ENCODE assay signal across 8 cellular contexts in the genomic region with DNA sequence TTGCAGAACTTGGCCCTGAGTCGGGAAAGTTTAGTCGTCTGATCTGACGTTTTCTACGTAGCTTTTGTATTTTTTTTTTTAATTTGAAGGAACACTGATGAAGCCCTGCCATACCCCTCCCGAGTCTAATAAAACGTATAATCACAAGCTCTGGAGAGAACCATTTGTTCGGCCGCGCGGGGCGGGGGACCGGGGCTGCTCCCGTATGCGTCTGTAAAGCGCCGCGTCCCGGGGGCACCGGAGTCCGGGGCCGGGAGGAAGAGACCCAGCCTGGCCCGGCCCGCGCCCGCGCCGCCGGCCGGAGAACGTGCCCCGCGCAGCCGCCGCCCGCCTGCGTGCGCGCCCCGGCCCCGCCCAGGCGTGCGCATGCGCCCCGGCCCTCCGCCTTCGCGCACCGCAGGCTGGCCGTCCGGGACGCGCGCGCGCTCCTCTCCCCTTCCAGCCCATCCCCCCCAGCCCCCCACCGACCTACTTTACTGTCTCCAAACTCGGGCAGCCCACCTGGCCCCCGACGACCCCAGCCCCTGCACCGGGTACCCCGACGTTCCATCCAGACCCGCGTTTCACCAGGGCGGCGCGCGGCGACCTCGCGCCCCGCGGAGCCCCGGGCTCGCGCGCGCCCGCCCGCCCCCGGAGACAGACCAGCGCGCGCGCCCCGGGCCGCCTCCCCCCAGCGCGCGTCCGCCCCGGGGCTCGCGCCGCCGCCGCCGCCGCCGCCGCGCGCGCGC. TPM values are rescaled to one million over a fixed set of nuclear protein-coding genes. Genes with fewer than 3 reads are reported as not detected.
A peak's percentile ranks its signal among the peaks of the same experiment; 100 is the strongest.
DNase-seq lines count a peak whose midpoint lies in the region; ATAC-seq, FAIRE-seq and TF ChIP-seq lines count a peak whose summit lies in the region.

No MANE protein-coding gene starts in this region.

- H2AFZ ChIP-seq in HepG2 (ENCODE audit: low read length) = no peak overlapping the region

- H3K4me3 Mint-ChIP-seq in activated CD4-positive, alpha-beta T cell treated with anti-CD3 and anti-CD28 coated beads, Interleukin-2, amount 10 ng/mL, durations not matched to agents 7 days and 5 days = peak overlapping the region; percentile 93
- peak overlapping the region; percentile 95 for H3K4me3 Mint-ChIP-seq in dendritic cell treated with granulocyte-macrophage colony-stimulating factor and Interleukin-4, amounts not matched to agents 40 ng/mL and 50 ng/mL, for 4 days

- peaks cover 20% of the 10 kb centered on the region for H3K4me1 ChIP-seq in HepG2 (ENCODE audit: insufficient read depth, low read length)

- no peaks in the 10 kb centered on the region for H3K27me3 ChIP-seq in HepG2 (ENCODE audit: control insufficient read depth in 1 of 2, insufficient read depth in 2 of 2, low read length in 2 of 2)

- no peaks in the 10 kb centered on the region for H3K9me3 ChIP-seq in HepG2 (ENCODE audit: low read length)

- in situ Hi-C loops in HepG2 (cut with HindIII; ENCODE audit: extremely low pct_ligation_motif_present, low pct_unique_long_range_greater_than_20kb) = no loop called here

- no peak for FAIRE-seq in HepG2 (lab: Jason Lieb, UNC)

- H3K79me2 ChIP-seq in HepG2 (ENCODE audit: insufficient read depth, low read length) = peaks cover 18% of the 10 kb centered on the region

- no TSS peak for BruUV-seq in HepG2 (replicated peaks; lab: Mats Ljungman, UMichigan)

- no peaks in the 10 kb centered on the region for H3K9me3 Mint-ChIP-seq in activated CD4-positive, alpha-beta T cell treated with anti-CD3 and anti-CD28 coated beads, Interleukin-2, amount 10 ng/mL, durations not matched to agents 7 days and 5 days
- no peaks in the 10 kb centered on the region for H3K9me3 Mint-ChIP-seq in dendritic cell treated with granulocyte-macrophage colony-stimulating factor and Interleukin-4, amounts not matched to agents 40 ng/mL and 50 ng/mL, for 4 days

- TF ChIP-seq EP300 in HepG2 (IDR thresholded peaks at IDR 0.05; ENCODE audit: low read depth in 2 of 2, low read length in 2 of 2) (no peak), HepG2 (CRISPR knock-in tag; IDR thresholded peaks at IDR 0.05; ENCODE audit: borderline replicate concordance) (no peak)

- intact Hi-C loops in dendritic cell treated with granulocyte-macrophage colony-stimulating factor and Interleukin-4, amounts not matched to agents 40 ng/mL and 50 ng/mL, for 4 days (cut with micrococcal nuclease) = loop anchor here (5.0 to 10.0 kb wide), 3 partner anchors 53 to 116 kb away; partner anchors contain the start of genes FFAR1 and FXYD5
- intact Hi-C loops in HepG2 (cut with micrococcal nuclease; ENCODE audit: unreplicated experiment) = loop anchor here (5.0 kb wide), 1 partner anchor 189 kb away; no protein-coding TSS in a partner anchor

- H3K4me2 ChIP-seq in HepG2 (ENCODE audit: low read depth, low read length) = peak overlapping the region; percentile 68

- POLR2A ChIA-PET in activated CD4-positive, alpha-beta T cell treated with anti-CD3 and anti-CD28 coated beads, Interleukin-2, amount 10 ng/mL, durations not matched to agents 7 days and 5 days (lab: Charles Lee) = no interaction called here
- POLR2A ChIA-PET in HepG2 (lab: Yijun Ruan, JAX) = interaction anchor here (0.6 to 1.2 kb wide), 2 partner anchors 41 to 434 kb away, joined by 3 read pairs; no protein-coding TSS in a partner anchor

- DNase-seq in NCI-H1694 treated with DMSO at 0.1 percent for 48 hours (lab: John Stamatoyannopoulos, UW) (peak; percentile 36), NCI-H1694 (lab: John Stamatoyannopoulos, UW) (no peak), NCI-H446 (lab: John Stamatoyannopoulos, UW) (peak; percentile 57 to 74), HepG2 (ENCODE audit: low spot score) (no peak)
- peak; percentile 65 for DNase-seq in activated CD4-positive, alpha-beta T cell treated with anti-CD3 and anti-CD28 coated beads, Interleukin-2, amount 10 ng/mL, durations not matched to agents 7 days and 5 days
- DNase-seq in stimulated activated CD4-positive, alpha-beta T cell treated with anti-CD3 and anti-CD28 coated beads, Interleukin-4, amount 100 ng/mL, for 1 hour = peak; percentile 74

- H3K4me3 ChIP-seq in HepG2 (replicated peaks in 1 of 3; ENCODE audit: insufficient read depth in 1 of 3, low read depth in 2 of 3, low read length in 3 of 3) = peak overlapping the region; percentile 76 to 97 (median 79)

- no peaks in the 10 kb centered on the region for H4K20me1 ChIP-seq in HepG2 (ENCODE audit: insufficient read depth, low read length)

- no peak; a peak in 3 of 4 replicates for TF ChIP-seq POLR2A in HepG2 (IDR thresholded peaks at IDR 0.05; ENCODE audit: insufficient read depth in 1 of 2, low read depth in 2 of 2, low read length in 2 of 2)

- CTCF ChIA-PET in activated CD4-positive, alpha-beta T cell treated with anti-CD3 and anti-CD28 coated beads, Interleukin-2, amount 10 ng/mL, durations not matched to agents 7 days and 5 days (lab: Charles Lee) = interaction anchor here (0.5 to 1.0 kb wide), 2 partner anchors 34 to 341 kb away, joined by 3 read pairs; no protein-coding TSS in a partner anchor
- CTCF ChIA-PET in HepG2 (lab: Yijun Ruan, JAX; ENCODE audit: low intra/inter-chr PET ratio, low total read pairs) = no interaction called here

- ATAC-seq in HG02981 (IDR thresholded peaks at IDR 0.05; ENCODE audit: unreplicated experiment) (peak; percentile 43), HepG2 (peak; percentile 39)

- H3K36me3 ChIP-seq in HepG2 (replicated peaks in 1 of 2; ENCODE audit: control insufficient read depth in 1 of 2, insufficient read depth in 2 of 2, low read length in 2 of 2) = peaks cover 17 to 45% of the 10 kb centered on the region in 2 experiments

- H3K27me3 Mint-ChIP-seq in activated CD4-positive, alpha-beta T cell treated with anti-CD3 and anti-CD28 coated beads, Interleukin-2, amount 10 ng/mL, durations not matched to agents 7 days and 5 days = no peaks in the 10 kb centered on the region
- peaks cover 4% of the 10 kb centered on the region for H3K27me3 Mint-ChIP-seq in dendritic cell treated with granulocyte-macrophage colony-stimulating factor and Interleukin-4, amounts not matched to agents 40 ng/mL and 50 ng/mL, for 4 days

- H3K4me1 Mint-ChIP-seq in activated CD4-positive, alpha-beta T cell treated with anti-CD3 and anti-CD28 coated beads, Interleukin-2, amount 10 ng/mL, durations not matched to agents 7 days and 5 days = peaks cover 44% of the 10 kb centered on the region
- peaks cover 64% of the 10 kb centered on the region for H3K4me1 Mint-ChIP-seq in dendritic cell treated with granulocyte-macrophage colony-stimulating factor and Interleukin-4, amounts not matched to agents 40 ng/mL and 50 ng/mL, for 4 days (ENCODE audit: low read depth)

- TF ChIP-seq CTCF in HepG2 (CRISPR knock-in tag; IDR thresholded peaks at IDR 0.05) = no peak

- peak overlapping the region; percentile 79 for H3K9ac ChIP-seq in HepG2 (ENCODE audit: insufficient read depth, low read depth, low read length)

- H3K27ac Mint-ChIP-seq in activated CD4-positive, alpha-beta T cell treated with anti-CD3 and anti-CD28 coated beads, Interleukin-2, amount 10 ng/mL, durations not matched to agents 7 days and 5 days = peak overlapping the region; percentile 96
- peak overlapping the region; percentile 96 for H3K27ac Mint-ChIP-seq in dendritic cell treated with granulocyte-macrophage colony-stimulating factor and Interleukin-4, amounts not matched to agents 40 ng/mL and 50 ng/mL, for 4 days

- no peak for TF ChIP-seq RAD21 in HepG2 (CRISPR knock-in tag; IDR thresholded peaks at IDR 0.05)

- peak overlapping the region; percentile 76 for H3K27ac ChIP-seq in HepG2 (ENCODE audit: extremely low read length, insufficient read depth, low read length)

- WGBS in HepG2 (ENCODE audit: low lambda C conversion rate) = 1% methylated on average over 49 of the region's 105 CpGs

- H3K36me3 Mint-ChIP-seq in activated CD4-positive, alpha-beta T cell treated with anti-CD3 and anti-CD28 coated beads, Interleukin-2, amount 10 ng/mL, durations not matched to agents 7 days and 5 days (ENCODE audit: low read depth) = peaks cover 36% of the 10 kb centered on the region
- peaks cover 62% of the 10 kb centered on the region for H3K36me3 Mint-ChIP-seq in dendritic cell treated with granulocyte-macrophage colony-stimulating factor and Interleukin-4, amounts not matched to agents 40 ng/mL and 50 ng/mL, for 4 days (ENCODE audit: low read depth)

RNA-seq across cellular contexts. Expression of gene USF2, which starts 0.8 kb away (rescaled TPM):
- 100 to 1,000 TPM; 150 to 162 TPM for total RNA-seq in activated CD4-positive, alpha-beta T cell treated with anti-CD3 and anti-CD28 coated beads, Interleukin-2, amount 10 ng/mL, durations not matched to agents 7 days and 5 days
- 44.8 and 54.9 TPM in 2 replicates for total RNA-seq in HepG2 (2016; rRNA removed; fragmentation: Illumina TruSeq; extraction: Trizol)
- 85.6 and 90.7 TPM in 2 replicates for total RNA-seq in HepG2 (2016; cell fraction: cytosol; rRNA removed; fragmentation: Illumina TruSeq; extraction: Trizol; ENCODE audit: low read depth)
- total RNA-seq in HepG2 (2016; cell fraction: insoluble cytoplasmic fraction; rRNA removed; fragmentation: Illumina TruSeq; extraction: Trizol) = 38.6 and 58.5 TPM in 2 replicates
- total RNA-seq in HepG2 (2016; cell fraction: membrane; rRNA removed; fragmentation: Illumina TruSeq; extraction: Trizol) = 116 and 121 TPM in 2 replicates
- 31.0 and 31.5 TPM in 2 replicates for total RNA-seq in HepG2 (2016; cell fraction: nucleus; rRNA removed; fragmentation: Illumina TruSeq; extraction: Trizol)
- polyA plus RNA-seq in HepG2 (2011; rRNA removed) = 94.9 and 106 TPM in 2 replicates
- 72.5 and 101 TPM in 2 replicates for polyA plus RNA-seq in HepG2 (2011; cell fraction: cytosol; rRNA removed)
- 179 and 216 TPM in 2 replicates for polyA plus RNA-seq in HepG2 (2011; cell fraction: nucleus; rRNA removed)
- 59.3 and 80.8 TPM in 2 replicates for polyA plus RNA-seq in HepG2 (2012)
- 180 and 204 TPM in 2 replicates for polyA plus RNA-seq in HepG2 (2016; cell fraction: cytosol; fragmentation: Illumina TruSeq; extraction: Trizol; ENCODE audit: low read depth)
- polyA plus RNA-seq in HepG2 (2016; cell fraction: insoluble cytoplasmic fraction; fragmentation: Illumina TruSeq; extraction: Trizol; ENCODE audit: low read depth) = 76.3 and 81.0 TPM in 2 replicates
- 201 and 210 TPM in 2 replicates for polyA plus RNA-seq in HepG2 (2016; cell fraction: membrane; fragmentation: Illumina TruSeq; extraction: Trizol; ENCODE audit: low read depth)
- polyA plus RNA-seq in HepG2 (2016; cell fraction: nucleus; fragmentation: Illumina TruSeq; extraction: Trizol; ENCODE audit: insufficient read depth, low read depth) = 122 and 131 TPM in 2 replicates
- 64.5 and 74.9 TPM in 2 replicates for polyA minus RNA-seq in HepG2 (2011; rRNA and poly(A)+ RNA removed; ENCODE audit: low replicate concordance)
- polyA minus RNA-seq in HepG2 (2011; cell fraction: cytosol; rRNA and poly(A)+ RNA removed) = 28.8 and 32.4 TPM in 2 replicates
- 29.3 and 33.5 TPM in 2 replicates for polyA minus RNA-seq in HepG2 (2011; cell fraction: nucleus; rRNA and poly(A)+ RNA removed)

RNA-seq across cellular contexts. Expression of gene HAMP, which starts 14.3 kb away (rescaled TPM):
- 1 to 10 TPM in 1 of 2 experiments, under 1 TPM in 1; 0.92 to 1.2 TPM for total RNA-seq in activated CD4-positive, alpha-beta T cell treated with anti-CD3 and anti-CD28 coated beads, Interleukin-2, amount 10 ng/mL, durations not matched to agents 7 days and 5 days
- total RNA-seq in HepG2 (2016; rRNA removed; fragmentation: Illumina TruSeq; extraction: Trizol) = 25.7 and 47.6 TPM in 2 replicates
- 25.4 and 32.6 TPM in 2 replicates for total RNA-seq in HepG2 (2016; cell fraction: cytosol; rRNA removed; fragmentation: Illumina TruSeq; extraction: Trizol; ENCODE audit: low read depth)
- 29.6 and 46.4 TPM in 2 replicates for total RNA-seq in HepG2 (2016; cell fraction: insoluble cytoplasmic fraction; rRNA removed; fragmentation: Illumina TruSeq; extraction: Trizol)
- 20.2 and 24.3 TPM in 2 replicates for total RNA-seq in HepG2 (2016; cell fraction: membrane; rRNA removed; fragmentation: Illumina TruSeq; extraction: Trizol)
- 34.1 and 40.9 TPM in 2 replicates for total RNA-seq in HepG2 (2016; cell fraction: nucleus; rRNA removed; fragmentation: Illumina TruSeq; extraction: Trizol)
- polyA plus RNA-seq in HepG2 (2011; rRNA removed) = 36.1 and 73.0 TPM in 2 replicates
- 15.0 and 69.5 TPM in 2 replicates for polyA plus RNA-seq in HepG2 (2011; cell fraction: cytosol; rRNA removed)
- polyA plus RNA-seq in HepG2 (2011; cell fraction: nucleus; rRNA removed) = 13.2 and 42.5 TPM in 2 replicates
- 6.0 and 30.6 TPM in 2 replicates for polyA plus RNA-seq in HepG2 (2012)
- polyA plus RNA-seq in HepG2 (2016; cell fraction: cytosol; fragmentation: Illumina TruSeq; extraction: Trizol; ENCODE audit: low read depth) = 29.7 and 32.2 TPM in 2 replicates
- polyA plus RNA-seq in HepG2 (2016; cell fraction: insoluble cytoplasmic fraction; fragmentation: Illumina TruSeq; extraction: Trizol; ENCODE audit: low read depth) = 44.0 and 52.6 TPM in 2 replicates
- polyA plus RNA-seq in HepG2 (2016; cell fraction: membrane; fragmentation: Illumina TruSeq; extraction: Trizol; ENCODE audit: low read depth) = 28.8 and 30.2 TPM in 2 replicates
- 111 and 114 TPM in 2 replicates for polyA plus RNA-seq in HepG2 (2016; cell fraction: nucleus; fragmentation: Illumina TruSeq; extraction: Trizol; ENCODE audit: insufficient read depth, low read depth)
- polyA minus RNA-seq in HepG2 (2011; rRNA and poly(A)+ RNA removed; ENCODE audit: low replicate concordance) = 150 TPM in 1 of 2 replicates, not detected in the other
- 10.9 and 30.2 TPM in 2 replicates for polyA minus RNA-seq in HepG2 (2011; cell fraction: cytosol; rRNA and poly(A)+ RNA removed)
- polyA minus RNA-seq in HepG2 (2011; cell fraction: nucleus; rRNA and poly(A)+ RNA removed) = 9.2 and 18.0 TPM in 2 replicates

RNA-seq across cellular contexts. Expression of gene LSR, which starts 19.2 kb away (rescaled TPM):
- 1 to 10 TPM; 3.5 to 3.6 TPM for total RNA-seq in activated CD4-positive, alpha-beta T cell treated with anti-CD3 and anti-CD28 coated beads, Interleukin-2, amount 10 ng/mL, durations not matched to agents 7 days and 5 days
- total RNA-seq in HepG2 (2016; rRNA removed; fragmentation: Illumina TruSeq; extraction: Trizol) = 14.2 and 29.2 TPM in 2 replicates
- total RNA-seq in HepG2 (2016; cell fraction: cytosol; rRNA removed; fragmentation: Illumina TruSeq; extraction: Trizol; ENCODE audit: low read depth) = 8.7 and 9.3 TPM in 2 replicates
- total RNA-seq in HepG2 (2016; cell fraction: insoluble cytoplasmic fraction; rRNA removed; fragmentation: Illumina TruSeq; extraction: Trizol) = 15.3 and 31.4 TPM in 2 replicates
- 15.2 and 21.9 TPM in 2 replicates for total RNA-seq in HepG2 (2016; cell fraction: membrane; rRNA removed; fragmentation: Illumina TruSeq; extraction: Trizol)
- total RNA-seq in HepG2 (2016; cell fraction: nucleus; rRNA removed; fragmentation: Illumina TruSeq; extraction: Trizol) = 43.9 and 48.2 TPM in 2 replicates
- polyA plus RNA-seq in HepG2 (2011; rRNA removed) = 79.2 and 111 TPM in 2 replicates
- polyA plus RNA-seq in HepG2 (2011; cell fraction: cytosol; rRNA removed) = 44.4 and 71.0 TPM in 2 replicates
- 93.8 and 94.9 TPM in 2 replicates for polyA plus RNA-seq in HepG2 (2011; cell fraction: nucleus; rRNA removed)
- 67.7 and 97.6 TPM in 2 replicates for polyA plus RNA-seq in HepG2 (2012)
- 15.7 and 17.3 TPM in 2 replicates for polyA plus RNA-seq in HepG2 (2016; cell fraction: cytosol; fragmentation: Illumina TruSeq; extraction: Trizol; ENCODE audit: low read depth)
- polyA plus RNA-seq in HepG2 (2016; cell fraction: insoluble cytoplasmic fraction; fragmentation: Illumina TruSeq; extraction: Trizol; ENCODE audit: low read depth) = 25.8 and 27.8 TPM in 2 replicates
- polyA plus RNA-seq in HepG2 (2016; cell fraction: membrane; fragmentation: Illumina TruSeq; extraction: Trizol; ENCODE audit: low read depth) = 21.9 and 23.9 TPM in 2 replicates
- polyA plus RNA-seq in HepG2 (2016; cell fraction: nucleus; fragmentation: Illumina TruSeq; extraction: Trizol; ENCODE audit: insufficient read depth, low read depth) = 110 and 128 TPM in 2 replicates
- polyA minus RNA-seq in HepG2 (2011; rRNA and poly(A)+ RNA removed; ENCODE audit: low replicate concordance) = 87.8 and 296 TPM in 2 replicates
- polyA minus RNA-seq in HepG2 (2011; cell fraction: cytosol; rRNA and poly(A)+ RNA removed) = 103 and 111 TPM in 2 replicates
- polyA minus RNA-seq in HepG2 (2011; cell fraction: nucleus; rRNA and poly(A)+ RNA removed) = 64.0 and 64.9 TPM in 2 replicates

RNA-seq across cellular contexts. Expression of gene MAG, which starts 24.0 kb away (rescaled TPM):
- not detected for total RNA-seq in activated CD4-positive, alpha-beta T cell treated with anti-CD3 and anti-CD28 coated beads, Interleukin-2, amount 10 ng/mL, durations not matched to agents 7 days and 5 days
- 0.80 and 1.3 TPM in 2 replicates for total RNA-seq in HepG2 (2016; rRNA removed; fragmentation: Illumina TruSeq; extraction: Trizol)
- total RNA-seq in HepG2 (2016; cell fraction: cytosol; rRNA removed; fragmentation: Illumina TruSeq; extraction: Trizol; ENCODE audit: low read depth) = 0.26 and 0.71 TPM in 2 replicates
- 0.56 and 0.87 TPM in 2 replicates for total RNA-seq in HepG2 (2016; cell fraction: insoluble cytoplasmic fraction; rRNA removed; fragmentation: Illumina TruSeq; extraction: Trizol)
- 0.59 and 1.5 TPM in 2 replicates for total RNA-seq in HepG2 (2016; cell fraction: membrane; rRNA removed; fragmentation: Illumina TruSeq; extraction: Trizol)
- 1.6 and 2.6 TPM in 2 replicates for total RNA-seq in HepG2 (2016; cell fraction: nucleus; rRNA removed; fragmentation: Illumina TruSeq; extraction: Trizol)
- 0.17 and 0.20 TPM in 2 replicates for polyA plus RNA-seq in HepG2 (2011; rRNA removed)
- polyA plus RNA-seq in HepG2 (2011; cell fraction: cytosol; rRNA removed) = 0.13 and 0.27 TPM in 2 replicates
- polyA plus RNA-seq in HepG2 (2011; cell fraction: nucleus; rRNA removed) = 0.40 and 0.93 TPM in 2 replicates
- polyA plus RNA-seq in HepG2 (2012) = not detected in 2 replicates
- polyA plus RNA-seq in HepG2 (2016; cell fraction: cytosol; fragmentation: Illumina TruSeq; extraction: Trizol; ENCODE audit: low read depth) = 0.70 TPM in 2 replicates
- polyA plus RNA-seq in HepG2 (2016; cell fraction: insoluble cytoplasmic fraction; fragmentation: Illumina TruSeq; extraction: Trizol; ENCODE audit: low read depth) = 0.38 and 1.3 TPM in 2 replicates
- polyA plus RNA-seq in HepG2 (2016; cell fraction: membrane; fragmentation: Illumina TruSeq; extraction: Trizol; ENCODE audit: low read depth) = 0.24 and 0.97 TPM in 2 replicates
- 0.82 and 1.5 TPM in 2 replicates for polyA plus RNA-seq in HepG2 (2016; cell fraction: nucleus; fragmentation: Illumina TruSeq; extraction: Trizol; ENCODE audit: insufficient read depth, low read depth)
- polyA minus RNA-seq in HepG2 (2011; rRNA and poly(A)+ RNA removed; ENCODE audit: low replicate concordance) = not detected in 2 replicates
- not detected in 2 replicates for polyA minus RNA-seq in HepG2 (2011; cell fraction: cytosol; rRNA and poly(A)+ RNA removed)
- 0.64 and 0.75 TPM in 2 replicates for polyA minus RNA-seq in HepG2 (2011; cell fraction: nucleus; rRNA and poly(A)+ RNA removed)

RNA-seq across cellular contexts. Expression of gene FAM187B, which starts 39.4 kb away (rescaled TPM):
- not detected for total RNA-seq in activated CD4-positive, alpha-beta T cell treated with anti-CD3 and anti-CD28 coated beads, Interleukin-2, amount 10 ng/mL, durations not matched to agents 7 days and 5 days
- not detected in 2 replicates for total RNA-seq in HepG2 (2016; rRNA removed; fragmentation: Illumina TruSeq; extraction: Trizol)
- not detected in 2 replicates for total RNA-seq in HepG2 (2016; cell fraction: cytosol; rRNA removed; fragmentation: Illumina TruSeq; extraction: Trizol; ENCODE audit: low read depth)
- total RNA-seq in HepG2 (2016; cell fraction: insoluble cytoplasmic fraction; rRNA removed; fragmentation: Illumina TruSeq; extraction: Trizol) = not detected in 2 replicates
- not detected in 2 replicates for total RNA-seq in HepG2 (2016; cell fraction: membrane; rRNA removed; fragmentation: Illumina TruSeq; extraction: Trizol)
- not detected in 2 replicates for total RNA-seq in HepG2 (2016; cell fraction: nucleus; rRNA removed; fragmentation: Illumina TruSeq; extraction: Trizol)
- polyA plus RNA-seq in HepG2 (2011; rRNA removed) = not detected in 2 replicates
- not detected in 2 replicates for polyA plus RNA-seq in HepG2 (2011; cell fraction: cytosol; rRNA removed)
- polyA plus RNA-seq in HepG2 (2011; cell fraction: nucleus; rRNA removed) = not detected in 2 replicates
- not detected in 2 replicates for polyA plus RNA-seq in HepG2 (2012)
- not detected in 2 replicates for polyA plus RNA-seq in HepG2 (2016; cell fraction: cytosol; fragmentation: Illumina TruSeq; extraction: Trizol; ENCODE audit: low read depth)
- polyA plus RNA-seq in HepG2 (2016; cell fraction: insoluble cytoplasmic fraction; fragmentation: Illumina TruSeq; extraction: Trizol; ENCODE audit: low read depth) = not detected in 2 replicates
- polyA plus RNA-seq in HepG2 (2016; cell fraction: membrane; fragmentation: Illumina TruSeq; extraction: Trizol; ENCODE audit: low read depth) = not detected in 2 replicates
- not detected in 2 replicates for polyA plus RNA-seq in HepG2 (2016; cell fraction: nucleus; fragmentation: Illumina TruSeq; extraction: Trizol; ENCODE audit: insufficient read depth, low read depth)
- polyA minus RNA-seq in HepG2 (2011; rRNA and poly(A)+ RNA removed; ENCODE audit: low replicate concordance) = not detected in 2 replicates
- polyA minus RNA-seq in HepG2 (2011; cell fraction: cytosol; rRNA and poly(A)+ RNA removed) = not detected in 2 replicates
- not detected in 2 replicates for polyA minus RNA-seq in HepG2 (2011; cell fraction: nucleus; rRNA and poly(A)+ RNA removed)

Comparison
In these comparisons a context has a peak if more than half of its experiments do, and no peak if none do; other contexts are left out.
1. DNase-seq: peak in NCI-H1694 treated with DMSO at 0.1 percent for 48 hours (single experiment), NCI-H446 (2 of 2), activated CD4-positive, alpha-beta T cell treated with anti-CD3 and anti-CD28 coated beads, Interleukin-2, amount 10 ng/mL, durations not matched to agents 7 days and 5 days (single experiment) and stimulated activated CD4-positive, alpha-beta T cell treated with anti-CD3 and anti-CD28 coated beads, Interleukin-4, amount 100 ng/mL, for 1 hour (single experiment); none in NCI-H1694 (single experiment) and HepG2 (single experiment).
2. RNA of gene HAMP, which starts 14.3 kb away (total RNA-seq): 20.2 to 47.6 TPM in HepG2; 0.92 to 1.2 TPM in activated CD4-positive, alpha-beta T cell treated with anti-CD3 and anti-CD28 coated beads, Interleukin-2, amount 10 ng/mL, durations not matched to agents 7 days and 5 days; every median in the first group is over 4 times any median in the second.